14 cellular contexts compared by ENCODE assay signal in the genomic region with DNA sequence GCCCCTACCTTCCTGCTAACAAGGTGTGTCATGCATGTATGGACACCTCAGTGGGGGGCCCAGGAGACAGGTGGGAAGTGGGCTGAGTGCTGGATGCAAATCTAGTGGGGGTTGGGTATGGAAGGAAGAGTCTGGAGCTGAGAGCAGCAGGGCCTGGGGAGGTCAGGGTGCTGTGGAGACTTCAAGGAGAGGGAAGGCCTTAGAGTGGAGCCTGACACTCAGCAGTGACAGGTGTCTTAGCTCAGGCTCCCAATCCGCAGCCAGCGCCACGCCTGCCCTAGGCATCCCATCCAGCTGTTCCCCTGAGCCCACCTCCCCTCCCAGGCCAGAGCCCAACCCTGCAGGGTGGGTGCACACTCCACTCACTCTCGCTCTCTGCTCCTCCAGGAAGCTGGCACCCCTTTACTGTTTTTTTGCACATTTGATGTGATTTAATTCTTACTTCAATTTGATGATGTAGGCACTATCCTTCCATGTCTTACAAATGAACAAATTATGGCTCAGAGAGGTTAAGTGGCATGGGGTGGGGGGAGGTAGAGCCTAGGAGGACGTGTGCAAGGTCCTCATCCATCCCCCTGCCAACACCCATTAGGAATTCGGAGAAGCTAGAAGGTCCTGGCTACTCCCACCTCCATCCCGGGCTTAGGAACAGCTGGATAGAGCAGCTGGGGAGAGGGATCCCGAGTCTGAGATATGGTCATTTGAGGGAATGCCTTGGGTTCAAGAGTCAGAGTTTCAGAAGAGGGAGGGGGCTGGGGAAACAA. TPM values are rescaled to one million over a fixed set of nuclear protein-coding genes. Genes with fewer than 3 reads are reported as not detected.
DNase-seq lines count a peak whose midpoint lies in the region; ATAC-seq and TF ChIP-seq lines count a peak whose summit lies in the region.
"Had no signal": no experiment of that assay in that cellular context is flagged by ENCODE, and none has a peak within 500 bp of the region (broad histone marks: within the 10 kb centered on the region; RNA-seq: fewer than 3 reads in every experiment).

No MANE protein-coding gene starts in this region.

- no peaks in the 10 kb centered on the region for H3K9me2 ChIP-seq in neural cell (ENCODE audit: insufficient read depth, low read length)

- intact Hi-C loops in dorsolateral prefrontal cortex (cut with DNase I) = no loop called here

- peaks cover 12% of the 10 kb centered on the region for H3K79me2 ChIP-seq in DND-41 (ENCODE audit: insufficient read depth, low read length)
- H3K79me2 ChIP-seq in neural cell (replicated peaks; ENCODE audit: insufficient read depth, low read length) = peaks cover 60% of the 10 kb centered on the region

- H3K4me2 ChIP-seq in DND-41 (ENCODE audit: insufficient read depth, low read length) = peak overlapping the region; percentile 12; the same call in 1 of the 2 replicates
- H3K4me2 ChIP-seq in neural cell (ENCODE audit: low read length) = peak overlapping the region; percentile 78

- no peaks in the 10 kb centered on the region for H3K36me3 ChIP-seq in DND-41 (ENCODE audit: insufficient read depth, low read length)
- H3K36me3 ChIP-seq in HUES48 (ENCODE audit: control insufficient read depth, insufficient read depth, low read length) = peaks cover 11% of the 10 kb centered on the region; the same call in 1 of the 2 replicates
- no peaks in the 10 kb centered on the region for H3K36me3 ChIP-seq in neural cell (ENCODE audit: insufficient read depth, low read length)

- H3K27ac ChIP-seq in DND-41 (ENCODE audit: low read length) = no peak overlapping the region
- H3K27ac ChIP-seq in HUES48 (ENCODE audit: low read depth, low read length) = no peak overlapping the region
- peak overlapping the region in 23 of 59 donors; percentile 2 to 92 (median 36) for H3K27ac ChIP-seq in dorsolateral prefrontal cortex
- H3K27ac ChIP-seq in neural cell (ENCODE audit: low read length) = peak overlapping the region; percentile 91
- H3K27ac ChIP-seq: testis had no signal

- TF ChIP-seq CTCF in DND-41 (IDR thresholded peaks at IDR 0.05; ENCODE audit: borderline replicate concordance, extremely low read depth, low read length, poor library complexity, severe bottlenecking) (no peak), dorsolateral prefrontal cortex (IDR thresholded peaks at IDR 0.05 in 54 of 56, conservative IDR thresholded peaks at IDR 0.05 in 2 of 56; ENCODE audit: low read depth in 1 of 56, partially characterized antibody in 56 of 56) (no peak), neural cell (IDR thresholded peaks at IDR 0.05; ENCODE audit: poor library complexity, severe bottlenecking) (no peak)

- H3K4me1 ChIP-seq in DND-41 (ENCODE audit: insufficient read depth, low read length) (peaks cover 16% of the 10 kb centered on the region), HUES48 (ENCODE audit: control insufficient read depth, insufficient read depth, low read length) (peaks cover 21% of the 10 kb centered on the region)

- DNase-seq in DND-41 = no peak
- DNase-seq in dorsolateral prefrontal cortex = no peak
- DNase-seq in NCI-H2107 treated with DMSO at 0.1 percent for 48 hours (lab: John Stamatoyannopoulos, UW; ENCODE audit: unreplicated experiment) = no peak
- DNase-seq in stimulated activated CD4-positive, alpha-beta T cell treated with anti-CD3 and anti-CD28 coated beads, Interleukin-12 subunit alpha, Interleukin-12 subunit beta, amount 100 ng/mL, for 4 hours = no peak
- no peak for DNase-seq in COLO829 (ENCODE audit: low spot score)
- DNase-seq: activated naive CD4-positive, alpha-beta T cell treated with anti-CD3 and anti-CD28 coated beads for 36 hours; effector memory CD8-positive, alpha-beta T cell; NCI-H2081 treated with DMSO at 0.1 percent for 48 hours; NK-92 treated with Interleukin-12 subunit alpha and Interleukin-12 subunit beta, amount 100 ng/mL, for 24 hours had no signal

- H3K27me3 ChIP-seq in DND-41 (ENCODE audit: insufficient read depth, low read length, poor library complexity) = peaks cover 6% of the 10 kb centered on the region
- no peaks in the 10 kb centered on the region; the same call in 1 of the 2 replicates for H3K27me3 ChIP-seq in HUES48 (ENCODE audit: control insufficient read depth, insufficient read depth, low read length)
- no peaks in the 10 kb centered on the region for H3K27me3 ChIP-seq in dorsolateral prefrontal cortex
- no peaks in the 10 kb centered on the region for H3K27me3 ChIP-seq in neural cell (ENCODE audit: insufficient read depth, low read depth, low read length)
- H3K27me3 ChIP-seq: testis had no signal

- no peak for TF ChIP-seq RAD21 in neural cell (conservative IDR thresholded peaks at IDR 0.05)

- no peak for ATAC-seq in DND-41 (ENCODE audit: insufficient read depth, low read depth)
- ATAC-seq: effector memory CD8-positive, alpha-beta T cell; GM12878 had no signal

- H4K20me1 ChIP-seq in DND-41 (ENCODE audit: insufficient read depth, low read length) (peaks cover 43% of the 10 kb centered on the region), neural cell (ENCODE audit: insufficient read depth) (peaks cover 43% of the 10 kb centered on the region)

- no peaks in the 10 kb centered on the region for H3K9me3 ChIP-seq in DND-41 (ENCODE audit: insufficient read depth, low read length, severe bottlenecking)
- no peaks in the 10 kb centered on the region for H3K9me3 ChIP-seq in HUES48 (ENCODE audit: control insufficient read depth, insufficient read depth, low read length)
- H3K9me3 ChIP-seq in neural cell (ENCODE audit: low read length) = no peaks in the 10 kb centered on the region
- H3K9me3 ChIP-seq: testis had no signal

- H2AFZ ChIP-seq in DND-41 (ENCODE audit: low read depth, low read length) (no peak overlapping the region), neural cell (ENCODE audit: low read depth, low read length) (no peak overlapping the region)

- no peak overlapping the region for H3K4me3 ChIP-seq in DND-41 (ENCODE audit: low read depth in 1 of 2, low read length in 2 of 2)
- H3K4me3 ChIP-seq in HUES48 (ENCODE audit: low read depth, low read length) = peak overlapping the region; percentile 24; the same call in 1 of the 2 replicates
- peak overlapping the region in 38 of 59 donors; percentile 4 to 83 (median 78) for H3K4me3 ChIP-seq in dorsolateral prefrontal cortex
- peak overlapping the region; percentile 95 for H3K4me3 ChIP-seq in neural cell (ENCODE audit: low read length)
- H3K4me3 ChIP-seq: GM12878, testis had no signal

- H3K9ac ChIP-seq in DND-41 (ENCODE audit: low read depth, low read length) (no peak overlapping the region), HUES48 (ENCODE audit: low read depth, low read length) (no peak overlapping the region), neural cell (ENCODE audit: low read length) (peak overlapping the region; percentile 98)

- no peaks in the 10 kb centered on the region for H3F3A ChIP-seq in neural cell (ENCODE audit: insufficient read depth, low read length, poor library complexity, severe bottlenecking)

- no peak for TF ChIP-seq EP300 in neural cell (conservative IDR thresholded peaks at IDR 0.05; ENCODE audit: poor library complexity, severe bottlenecking)

TF ChIP-seq in neural cell, 6 proteins besides CTCF, POLR2A, EP300 and RAD21:
- TF ChIP-seq TAF1 (IDR thresholded peaks at IDR 0.05; ENCODE audit: low read depth) (no peak), REST (IDR thresholded peaks at IDR 0.05; ENCODE audit: borderline replicate concordance) (no peak), EZH2 (IDR thresholded peaks at IDR 0.05; ENCODE audit: borderline replicate concordance, insufficient read depth, low read length, poor library complexity, severe bottlenecking) (no peak), POLR2AphosphoS5 (IDR thresholded peaks at IDR 0.05) (no peak), SMC3 (conservative IDR thresholded peaks at IDR 0.05; ENCODE audit: poor library complexity) (no peak), MXI1 (conservative IDR thresholded peaks at IDR 0.05; ENCODE audit: poor library complexity, severe bottlenecking) (no peak)

RNA-seq across cellular contexts. Expression of gene FAM171A2, which starts 2.2 kb away (rescaled TPM):
- 10 to 100 TPM; 17.3 to 81.0 (median 52.3) TPM for total RNA-seq in dorsolateral prefrontal cortex
- 73.6 and 88.3 TPM in 2 replicates for polyA plus RNA-seq in neural cell
- 73.7 and 102 TPM in 2 replicates for polyA minus RNA-seq in neural cell

RNA-seq across cellular contexts. Expression of gene GRN, which starts 16.4 kb away (rescaled TPM):
- total RNA-seq in dorsolateral prefrontal cortex = 100 to 1,000 TPM in 7 of 120 experiments, 10 to 100 TPM in 113; 42.3 to 110 (median 70.1) TPM
- 18.9 and 21.8 TPM in 2 replicates for polyA plus RNA-seq in neural cell
- 18.9 and 31.9 TPM in 2 replicates for polyA minus RNA-seq in neural cell

RNA-seq across cellular contexts. Expression of gene ITGA2B, which starts 28.0 kb away (rescaled TPM):
- 10 to 100 TPM in 53 of 120 experiments, 1 to 10 TPM in 67; 3.3 to 25.4 (median 9.6) TPM for total RNA-seq in dorsolateral prefrontal cortex
- 3.1 and 3.9 TPM in 2 replicates for polyA plus RNA-seq in neural cell
- polyA minus RNA-seq in neural cell = 2.4 and 2.8 TPM in 2 replicates
- total RNA-seq: bronchial epithelial cell had no signal

RNA-seq across cellular contexts. Expression of gene SLC25A39, which starts 36.9 kb away (rescaled TPM):
- 100 to 1,000 TPM in 1 of 120 experiments, 10 to 100 TPM in 119; 42.3 to 102 (median 61.2) TPM for total RNA-seq in dorsolateral prefrontal cortex
- polyA plus RNA-seq in neural cell = 73.4 and 98.8 TPM in 2 replicates
- polyA minus RNA-seq in neural cell = 23.5 and 28.0 TPM in 2 replicates

RNA-seq across cellular contexts. Expression of gene RUNDC3A, which starts 53.1 kb away (rescaled TPM):
- total RNA-seq in dorsolateral prefrontal cortex = 100 to 1,000 TPM; 123 to 489 (median 370) TPM
- 279 and 326 TPM in 2 replicates for polyA plus RNA-seq in neural cell
- 130 and 135 TPM in 2 replicates for polyA minus RNA-seq in neural cell
- total RNA-seq: GM12878 had no signal

Comparison
In these comparisons a context has a peak if more than half of its experiments do, and no peak if none do; other contexts are left out.
1. H3K4me3 ChIP-seq: peak in HUES48 (single experiment), dorsolateral prefrontal cortex (38 of 59) and neural cell (single experiment); none in DND-41 (0 of 2).